ENCODE assay signal across 1 cellular context in genomic region chr17:63634163-63634562, GRCh38.
TF ChIP-seq lines count a peak whose summit lies in the region.

No MANE protein-coding gene starts in this region.

TF ChIP-seq in K562, 482 proteins besides CTCF, POLR2A, EP300 and RAD21 (continued from another document):
- TF ChIP-seq ZBTB33 (CRISPR knock-in tag; IDR thresholded peaks at IDR 0.05) (no peak), TFAP4 (CRISPR knock-in tag; IDR thresholded peaks at IDR 0.05; ENCODE audit: borderline replicate concordance) (no peak), ZNF584 (CRISPR knock-in tag; IDR thresholded peaks at IDR 0.05; ENCODE audit: low read depth) (no peak), NCOA4 (IDR thresholded peaks at IDR 0.05; ENCODE audit: partially characterized antibody) (no peak), ELF1 (tag; IDR thresholded peaks at IDR 0.05) (0 out of 2 replicates have a peak, but pooled peaks have one; percentile 3), ZNF561 (CRISPR knock-in tag; conservative IDR thresholded peaks at IDR 0.05) (no peak), L3MBTL2 (IDR thresholded peaks at IDR 0.05) (peak; percentile 30; the same call in 1 of the 2 replicates), ZNF217 (CRISPR knock-in tag; IDR thresholded peaks at IDR 0.05) (no peak), SP1 (CRISPR knock-in tag; IDR thresholded peaks at IDR 0.05) (peak; percentile 54; the same call in 1 of the 2 replicates), MTA1 (IDR thresholded peaks at IDR 0.05; ENCODE audit: borderline replicate concordance) (no peak), RUNX1 (IDR thresholded peaks at IDR 0.05; ENCODE audit: low read depth) (no peak), OTX1 (CRISPR knock-in tag; IDR thresholded peaks at IDR 0.05) (no peak), ZBTB5 (IDR thresholded peaks at IDR 0.05) (no peak), SOX6 (IDR thresholded peaks at IDR 0.05) (0 out of 2 replicates have a peak, but pooled peaks have one; percentile 13), HSF4 (CRISPR knock-in tag; IDR thresholded peaks at IDR 0.05; ENCODE audit: borderline replicate concordance) (no peak), PBX2 (CRISPR knock-in tag; IDR thresholded peaks at IDR 0.05; ENCODE audit: low read depth) (no peak), PBX2 (tag; conservative IDR thresholded peaks at IDR 0.05; ENCODE audit: low read depth) (no peak), ZNF431 (CRISPR knock-in tag; IDR thresholded peaks at IDR 0.05) (no peak), GABPA (tag; conservative IDR thresholded peaks at IDR 0.05; ENCODE audit: low read depth) (peak; percentile 38; the same call in 1 of the 2 replicates), JUND (IDR thresholded peaks at IDR 0.05; ENCODE audit: borderline replicate concordance, low read depth, low read length) (peak; percentile 62; the same call in 1 of the 2 replicates), JUND (tag; IDR thresholded peaks at IDR 0.05; ENCODE audit: borderline replicate concordance, low read depth, low read length) (peak; percentile 55; the same call in 1 of the 3 replicates), PTBP1 (IDR thresholded peaks at IDR 0.05; ENCODE audit: low read depth, low read length) (no peak), SMARCA4 (IDR thresholded peaks at IDR 0.05) (0 out of 2 replicates have a peak, but pooled peaks have one; percentile 6), YY1 (IDR thresholded peaks at IDR 0.05; ENCODE audit: borderline replicate concordance in 1 of 3, control insufficient read depth in 1 of 3, extremely low read depth in 1 of 3, insufficient read depth in 3 of 3, insufficient read length in 1 of 3, insufficient replicate concordance in 2 of 3, low read depth in 1 of 3, low read length in 2 of 3) (no peak), JUN (IDR thresholded peaks at IDR 0.05; ENCODE audit: borderline replicate concordance, low read depth, low read length) (0 out of 2 replicates have a peak, but pooled peaks have one; percentile 12), JUN (CRISPR knock-in tag; IDR thresholded peaks at IDR 0.05; ENCODE audit: borderline replicate concordance) (0 out of 2 replicates have a peak, but pooled peaks have one; percentile 36), MTA2 (IDR thresholded peaks at IDR 0.05; ENCODE audit: low read depth) (no peak), C11orf30 (IDR thresholded peaks at IDR 0.05; ENCODE audit: low read depth) (no peak), CXXC5 (CRISPR knock-in tag; IDR thresholded peaks at IDR 0.05) (no peak), TGIF2 (CRISPR knock-in tag; IDR thresholded peaks at IDR 0.05) (no peak), ZBTB7A (IDR thresholded peaks at IDR 0.05; ENCODE audit: borderline replicate concordance, control insufficient read depth, low read depth, low read length) (no peak), E2F3 (CRISPR knock-in tag; IDR thresholded peaks at IDR 0.05) (no peak)
- TF ChIP-seq, protein P1, sequence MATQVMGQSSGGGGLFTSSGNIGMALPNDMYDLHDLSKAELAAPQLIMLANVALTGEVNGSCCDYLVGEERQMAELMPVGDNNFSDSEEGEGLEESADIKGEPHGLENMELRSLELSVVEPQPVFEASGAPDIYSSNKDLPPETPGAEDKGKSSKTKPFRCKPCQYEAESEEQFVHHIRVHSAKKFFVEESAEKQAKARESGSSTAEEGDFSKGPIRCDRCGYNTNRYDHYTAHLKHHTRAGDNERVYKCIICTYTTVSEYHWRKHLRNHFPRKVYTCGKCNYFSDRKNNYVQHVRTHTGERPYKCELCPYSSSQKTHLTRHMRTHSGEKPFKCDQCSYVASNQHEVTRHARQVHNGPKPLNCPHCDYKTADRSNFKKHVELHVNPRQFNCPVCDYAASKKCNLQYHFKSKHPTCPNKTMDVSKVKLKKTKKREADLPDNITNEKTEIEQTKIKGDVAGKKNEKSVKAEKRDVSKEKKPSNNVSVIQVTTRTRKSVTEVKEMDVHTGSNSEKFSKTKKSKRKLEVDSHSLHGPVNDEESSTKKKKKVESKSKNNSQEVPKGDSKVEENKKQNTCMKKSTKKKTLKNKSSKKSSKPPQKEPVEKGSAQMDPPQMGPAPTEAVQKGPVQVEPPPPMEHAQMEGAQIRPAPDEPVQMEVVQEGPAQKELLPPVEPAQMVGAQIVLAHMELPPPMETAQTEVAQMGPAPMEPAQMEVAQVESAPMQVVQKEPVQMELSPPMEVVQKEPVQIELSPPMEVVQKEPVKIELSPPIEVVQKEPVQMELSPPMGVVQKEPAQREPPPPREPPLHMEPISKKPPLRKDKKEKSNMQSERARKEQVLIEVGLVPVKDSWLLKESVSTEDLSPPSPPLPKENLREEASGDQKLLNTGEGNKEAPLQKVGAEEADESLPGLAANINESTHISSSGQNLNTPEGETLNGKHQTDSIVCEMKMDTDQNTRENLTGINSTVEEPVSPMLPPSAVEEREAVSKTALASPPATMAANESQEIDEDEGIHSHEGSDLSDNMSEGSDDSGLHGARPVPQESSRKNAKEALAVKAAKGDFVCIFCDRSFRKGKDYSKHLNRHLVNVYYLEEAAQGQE (CRISPR knock-in tag; IDR thresholded peaks at IDR 0.05; ENCODE audit: low read depth) = no peak
- TF ChIP-seq, protein P2, sequence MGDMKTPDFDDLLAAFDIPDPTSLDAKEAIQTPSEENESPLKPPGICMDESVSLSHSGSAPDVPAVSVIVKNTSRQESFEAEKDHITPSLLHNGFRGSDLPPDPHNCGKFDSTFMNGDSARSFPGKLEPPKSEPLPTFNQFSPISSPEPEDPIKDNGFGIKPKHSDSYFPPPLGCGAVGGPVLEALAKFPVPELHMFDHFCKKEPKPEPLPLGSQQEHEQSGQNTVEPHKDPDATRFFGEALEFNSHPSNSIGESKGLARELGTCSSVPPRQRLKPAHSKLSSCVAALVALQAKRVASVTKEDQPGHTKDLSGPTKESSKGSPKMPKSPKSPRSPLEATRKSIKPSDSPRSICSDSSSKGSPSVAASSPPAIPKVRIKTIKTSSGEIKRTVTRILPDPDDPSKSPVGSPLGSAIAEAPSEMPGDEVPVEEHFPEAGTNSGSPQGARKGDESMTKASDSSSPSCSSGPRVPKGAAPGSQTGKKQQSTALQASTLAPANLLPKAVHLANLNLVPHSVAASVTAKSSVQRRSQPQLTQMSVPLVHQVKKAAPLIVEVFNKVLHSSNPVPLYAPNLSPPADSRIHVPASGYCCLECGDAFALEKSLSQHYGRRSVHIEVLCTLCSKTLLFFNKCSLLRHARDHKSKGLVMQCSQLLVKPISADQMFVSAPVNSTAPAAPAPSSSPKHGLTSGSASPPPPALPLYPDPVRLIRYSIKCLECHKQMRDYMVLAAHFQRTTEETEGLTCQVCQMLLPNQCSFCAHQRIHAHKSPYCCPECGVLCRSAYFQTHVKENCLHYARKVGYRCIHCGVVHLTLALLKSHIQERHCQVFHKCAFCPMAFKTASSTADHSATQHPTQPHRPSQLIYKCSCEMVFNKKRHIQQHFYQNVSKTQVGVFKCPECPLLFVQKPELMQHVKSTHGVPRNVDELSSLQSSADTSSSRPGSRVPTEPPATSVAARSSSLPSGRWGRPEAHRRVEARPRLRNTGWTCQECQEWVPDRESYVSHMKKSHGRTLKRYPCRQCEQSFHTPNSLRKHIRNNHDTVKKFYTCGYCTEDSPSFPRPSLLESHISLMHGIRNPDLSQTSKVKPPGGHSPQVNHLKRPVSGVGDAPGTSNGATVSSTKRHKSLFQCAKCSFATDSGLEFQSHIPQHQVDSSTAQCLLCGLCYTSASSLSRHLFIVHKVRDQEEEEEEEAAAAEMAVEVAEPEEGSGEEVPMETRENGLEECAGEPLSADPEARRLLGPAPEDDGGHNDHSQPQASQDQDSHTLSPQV (IDR thresholded peaks at IDR 0.05) = peak; percentile 51; the same call in 1 of the 2 replicates
TF ChIP-seq in K562: peak in this region for 26.
